Comparison of ENCODE assay signal across 10 cellular contexts in genomic region chr14:54267172-54267571, GRCh38.
A peak's percentile ranks its signal among the peaks of the same experiment; 100 is the strongest.
DNase-seq lines count a peak whose midpoint lies in the region; ATAC-seq, FAIRE-seq and TF ChIP-seq lines count a peak whose summit lies in the region.
"Had no signal": no experiment of that assay in that cellular context is flagged by ENCODE, and none has a peak within 500 bp of the region (broad histone marks: within the 10 kb centered on the region; RNA-seq: fewer than 3 reads in every experiment).

No MANE protein-coding gene starts in this region.

- H3K27me3 Mint-ChIP-seq in stimulated activated naive CD8-positive, alpha-beta T cell treated with anti-CD3 and anti-CD28 coated beads, Interleukin-15, amount 100 ng/mL, for 72 hours: peaks cover 19% of the 10 kb centered on the region
- peaks cover 7 to 27% of the 10 kb centered on the region in 2 donors for H3K27me3 Mint-ChIP-seq in CD8-positive, alpha-beta memory T cell

- H3K4me3 ChIP-seq in CD8-positive, alpha-beta memory T cell (ENCODE audit: low read length): no peak overlapping the region

- peak overlapping the region in 1 of 2 donors; percentile 49 for H3K27ac Mint-ChIP-seq in stimulated activated naive CD8-positive, alpha-beta T cell treated with anti-CD3 and anti-CD28 coated beads, Interleukin-15, amount 100 ng/mL, for 72 hours
- H3K27ac Mint-ChIP-seq in CD8-positive, alpha-beta memory T cell: no peak overlapping the region

- POLR2A ChIA-PET in CD8-positive, alpha-beta memory T cell (lab: Charles Lee): no interaction called here

- no peak overlapping the region for H3K4me3 Mint-ChIP-seq in stimulated activated naive CD8-positive, alpha-beta T cell treated with anti-CD3 and anti-CD28 coated beads, Interleukin-15, amount 100 ng/mL, for 72 hours
- H3K4me3 Mint-ChIP-seq in CD8-positive, alpha-beta memory T cell: no peak overlapping the region

- DNase-seq in stimulated activated naive CD8-positive, alpha-beta T cell treated with anti-CD3 and anti-CD28 coated beads, Interleukin-15, Interleukin-2, amounts not matched to agents 100 U/mL and 50 U/mL, for 24 hours: no peak
- no peak for DNase-seq in stimulated activated naive CD8-positive, alpha-beta T cell treated with anti-CD3 and anti-CD28 coated beads, Interleukin-15, amount 100 ng/mL, for 72 hours
- DNase-seq in CD8-positive, alpha-beta memory T cell: no peak
- no peak for DNase-seq in activated T-cell treated with anti-CD3 and anti-CD28 coated beads, Interleukin-2, amount 50 U/mL, for 48 hours
- DNase-seq in superior temporal gyrus (ENCODE audit: extremely low spot score): no peak
- no peak for DNase-seq in H54 (ENCODE audit: insufficient read length, low spot score)
- DNase-seq: activated CD8-positive, alpha-beta memory T cell treated with anti-CD3 and anti-CD28 coated beads for 24 hours; brain microvascular endothelial cell had no signal

- ATAC-seq in stimulated activated naive CD8-positive, alpha-beta T cell treated with anti-CD3 and anti-CD28 coated beads, Interleukin-15, Interleukin-2, amounts not matched to agents 100 U/mL and 50 U/mL, for 24 hours: peak; percentile 46
- ATAC-seq in stimulated activated naive CD8-positive, alpha-beta T cell treated with anti-CD3 and anti-CD28 coated beads, Interleukin-15, amount 100 ng/mL, for 72 hours: no peak
- ATAC-seq in HG02623 (IDR thresholded peaks at IDR 0.05; ENCODE audit: unreplicated experiment) (peak; percentile 84), HG03565 (IDR thresholded peaks at IDR 0.05; ENCODE audit: unreplicated experiment) (peak; percentile 77)

- peaks cover 0 to 3% of the 10 kb centered on the region in 2 donors for H3K9me3 Mint-ChIP-seq in stimulated activated naive CD8-positive, alpha-beta T cell treated with anti-CD3 and anti-CD28 coated beads, Interleukin-15, amount 100 ng/mL, for 72 hours
- no peaks in the 10 kb centered on the region for H3K9me3 Mint-ChIP-seq in CD8-positive, alpha-beta memory T cell

- no peak overlapping the region for H3K27ac ChIP-seq in CD8-positive, alpha-beta memory T cell (ENCODE audit: low read depth, low read length)
- H3K27ac ChIP-seq: brain microvascular endothelial cell had no signal

- no peak for TF ChIP-seq POLR2A in H54 (IDR thresholded peaks at IDR 0.05; ENCODE audit: low read depth, low read length)

- FAIRE-seq in H54 (lab: Jason Lieb, UNC): no peak

- no peaks in the 10 kb centered on the region for H3K36me3 Mint-ChIP-seq in CD8-positive, alpha-beta memory T cell

- no peaks in the 10 kb centered on the region for H3K27me3 ChIP-seq in CD8-positive, alpha-beta memory T cell (ENCODE audit: insufficient read depth, low read length, poor library complexity, severe bottlenecking)
- H3K27me3 ChIP-seq: brain microvascular endothelial cell had no signal

- H3K9me3 ChIP-seq in CD8-positive, alpha-beta memory T cell (ENCODE audit: low read length): no peaks in the 10 kb centered on the region

- no peaks in the 10 kb centered on the region for H3K4me1 Mint-ChIP-seq in stimulated activated naive CD8-positive, alpha-beta T cell treated with anti-CD3 and anti-CD28 coated beads, Interleukin-15, amount 100 ng/mL, for 72 hours
- no peaks in the 10 kb centered on the region for H3K4me1 Mint-ChIP-seq in CD8-positive, alpha-beta memory T cell

- no peaks in the 10 kb centered on the region for H3K36me3 ChIP-seq in CD8-positive, alpha-beta memory T cell (ENCODE audit: insufficient read depth, low read length)
- H3K36me3 ChIP-seq: brain microvascular endothelial cell had no signal

- H3K4me1 ChIP-seq in CD8-positive, alpha-beta memory T cell (ENCODE audit: insufficient read depth, low read length): no peaks in the 10 kb centered on the region

- CTCF ChIA-PET in CD8-positive, alpha-beta memory T cell (lab: Charles Lee): no interaction called here
